Comparison of ENCODE assay signal across 30 cellular contexts in the genomic region with DNA sequence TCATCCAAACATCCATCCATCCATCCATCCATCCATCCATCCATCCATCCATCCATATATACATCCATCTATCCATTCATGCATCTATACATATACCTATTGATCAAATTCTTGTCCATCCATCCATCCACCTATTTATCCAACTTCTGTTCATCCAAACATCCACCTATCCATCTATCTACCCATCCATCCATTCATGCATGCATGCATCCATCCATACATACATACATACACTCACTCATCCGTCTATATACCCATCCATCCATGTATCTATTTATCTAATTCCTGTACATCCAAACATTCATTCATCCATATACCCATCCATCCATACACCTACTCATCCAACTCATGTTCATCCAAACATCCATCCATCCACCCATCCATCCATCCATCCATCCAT.
"Had no signal": no experiment of that assay in that cellular context is flagged by ENCODE, and none has a peak within 500 bp of the region (broad histone marks: within the 10 kb centered on the region; RNA-seq: fewer than 3 reads in every experiment).

No MANE protein-coding gene starts in this region.

- H3K4me3 ChIP-seq: left lung, lower lobe of right lung, right atrium auricular region, right lobe of liver, smooth muscle cell, testis, thyroid gland, transverse colon, upper lobe of left lung, vagina had no signal

- H3K79me2 ChIP-seq: parathyroid adenoma had no signal

- H3K4me2 ChIP-seq: smooth muscle cell had no signal

- DNase-seq: hypothalamus; immature natural killer cell; kidney; left colon; left lung; lower lobe of right lung; mammary epithelial cell; mesenchymal stem cell; naive thymus-derived CD8-positive, alpha-beta T cell; occipital lobe; right lobe of liver; stimulated activated CD4-positive, alpha-beta T cell treated with anti-CD3 and anti-CD28 coated beads, Interleukin-1b, Interleukin-23, amount 100 ng/mL, for 48 hours; stimulated activated CD4-positive, alpha-beta T cell treated with anti-CD3 and anti-CD28 coated beads, Interleukin-2, amount 100 ng/mL, for 48 hours; stimulated activated CD4-positive, alpha-beta T cell treated with anti-CD3 and anti-CD28 coated beads, Interleukin-4, amount 100 ng/mL, for 4 hours; stimulated activated CD8-positive, alpha-beta memory T cell treated with anti-CD3 and anti-CD28 coated beads, Interleukin-4, amount 100 ng/mL, for 48 hours; stimulated activated naive CD4-positive, alpha-beta T cell treated with Interleukin-2 at 50 U/mL for 16 hours; stimulated activated naive CD8-positive, alpha-beta T cell treated with anti-CD3 and anti-CD28 coated beads, Interleukin-15, amount 100 ng/mL, for 72 hours; substantia nigra; testis; thyroid gland; transverse colon; upper lobe of left lung had no signal

- H3K4me3 Mint-ChIP-seq: immature natural killer cell; naive thymus-derived CD8-positive, alpha-beta T cell; nephron; neural crest cell; stimulated activated memory B cell treated with anti-CD40 and anti-IgM and Interleukin-4, amounts not matched to agents 10 μg/mL and 1 μg/mL and 100 μg/mL, for 72 hours; stimulated activated naive CD8-positive, alpha-beta T cell treated with anti-CD3 and anti-CD28 coated beads, Interleukin-15, amount 100 ng/mL, for 72 hours had no signal

- H3K27me3 ChIP-seq: left lung, neutrophil, right atrium auricular region, right lobe of liver, testis, thyroid gland, transverse colon, upper lobe of left lung, vagina had no signal

- H3K9ac ChIP-seq: parathyroid adenoma had no signal

- H3K36me3 Mint-ChIP-seq: naive thymus-derived CD8-positive, alpha-beta T cell; stimulated activated memory B cell treated with anti-CD40 and anti-IgM and Interleukin-4, amounts not matched to agents 10 μg/mL and 1 μg/mL and 100 μg/mL, for 72 hours had no signal

- H3K36me3 ChIP-seq: left lung, lower lobe of right lung, neutrophil, right atrium auricular region, right lobe of liver, thyroid gland, transverse colon, upper lobe of left lung, vagina had no signal

- H3K4me1 Mint-ChIP-seq: immature natural killer cell; stimulated activated naive CD8-positive, alpha-beta T cell treated with anti-CD3 and anti-CD28 coated beads, Interleukin-15, amount 100 ng/mL, for 72 hours had no signal

- ATAC-seq: left colon; left lung; lower lobe of right lung; naive thymus-derived CD8-positive, alpha-beta T cell; right lobe of liver; stimulated activated memory B cell treated with anti-CD40 and anti-IgM and Interleukin-4, amounts not matched to agents 10 μg/mL and 1 μg/mL and 100 μg/mL, for 72 hours; stimulated activated naive CD8-positive, alpha-beta T cell treated with anti-CD3 and anti-CD28 coated beads, Interleukin-15, amount 100 ng/mL, for 72 hours had no signal

- H2AFZ ChIP-seq: parathyroid adenoma had no signal

- H3K9me3 Mint-ChIP-seq: immature natural killer cell; naive thymus-derived CD8-positive, alpha-beta T cell; nephron; stimulated activated naive CD8-positive, alpha-beta T cell treated with anti-CD3 and anti-CD28 coated beads, Interleukin-15, amount 100 ng/mL, for 72 hours had no signal

- H3K4me1 ChIP-seq: parathyroid adenoma, right atrium auricular region, right lobe of liver, thyroid gland, vagina had no signal

- H3K27ac ChIP-seq: left lung, lower lobe of right lung, neutrophil, parathyroid adenoma, right atrium auricular region, right lobe of liver, testis, thyroid gland, transverse colon, upper lobe of left lung, vagina had no signal

- H3K9me3 ChIP-seq: left lung, lower lobe of right lung, neutrophil, right atrium auricular region, right lobe of liver, testis, thyroid gland, transverse colon, upper lobe of left lung, vagina had no signal

- H3K27ac Mint-ChIP-seq: immature natural killer cell; stimulated activated memory B cell treated with anti-CD40 and anti-IgM and Interleukin-4, amounts not matched to agents 10 μg/mL and 1 μg/mL and 100 μg/mL, for 72 hours had no signal
